In the genomic region with DNA sequence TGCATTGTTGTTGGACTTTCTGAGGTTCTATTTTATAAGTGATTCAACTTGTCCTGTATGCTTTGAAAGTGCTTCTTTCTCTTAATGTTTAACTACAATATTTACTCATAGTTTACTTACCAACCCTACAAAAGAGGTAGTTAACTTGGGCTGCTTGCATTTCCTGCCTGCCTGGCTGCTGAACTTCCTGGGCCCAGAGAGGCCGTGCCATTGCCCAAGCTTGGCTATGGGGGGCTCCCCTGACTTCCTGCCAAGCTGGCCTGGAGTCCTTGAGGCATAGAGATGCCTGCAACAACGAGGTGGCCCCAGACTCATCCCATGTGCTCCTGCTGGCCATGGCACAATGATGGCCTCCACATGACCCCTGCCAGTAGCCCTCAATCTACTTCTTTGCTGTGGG, we compare ENCODE assay signal across 18 cellular contexts.
DNase-seq lines count a peak whose midpoint lies in the region; ATAC-seq and TF ChIP-seq lines count a peak whose summit lies in the region.
"Had no signal": no experiment of that assay in that cellular context is flagged by ENCODE, and none has a peak within 500 bp of the region (broad histone marks: within the 10 kb centered on the region; RNA-seq: fewer than 3 reads in every experiment).

No MANE protein-coding gene starts in this region.

- H3K27me3 ChIP-seq in right lobe of liver (no peaks in the 10 kb centered on the region), heart right ventricle (peaks cover 0 to 10% (median 6%) of the 10 kb centered on the region in 7 donors), tibial artery (peaks cover 0 to 12% of the 10 kb centered on the region in 2 donors), SJCRH30 (no peaks in the 10 kb centered on the region)
- no peaks in the 10 kb centered on the region for H3K27me3 ChIP-seq in CD4-positive, alpha-beta memory T cell (ENCODE audit: insufficient read depth, low read length)

- TF ChIP-seq CTCF in right lobe of liver (IDR thresholded peaks at IDR 0.05): no peak
- no peak for TF ChIP-seq CTCF in heart right ventricle (IDR thresholded peaks at IDR 0.05)
- no peak for TF ChIP-seq CTCF in tibial artery (IDR thresholded peaks at IDR 0.05)

- CTCF ChIA-PET in CD4-positive, alpha-beta memory T cell (lab: Charles Lee; ENCODE audit: partially characterized antibody): no interaction called here

- POLR2A ChIA-PET in CD4-positive, alpha-beta memory T cell (lab: Charles Lee; ENCODE audit: partially characterized antibody): no interaction called here

- H3K4me3 Mint-ChIP-seq in CD4-positive, alpha-beta memory T cell: no peak overlapping the region
- H3K4me3 Mint-ChIP-seq: CD4-positive, alpha-beta T cell; natural killer cell treated with Interleukin-12 subunit alpha and Interleukin-12 subunit beta and Interleukin-15 and Interleukin-18, amount 100 ng/mL, for 72 hours had no signal

- H3K4me3 ChIP-seq in right lobe of liver (no peak overlapping the region), heart right ventricle (no peak overlapping the region), tibial artery (no peak overlapping the region), SJCRH30 (no peak overlapping the region)
- no peak overlapping the region for H3K4me3 ChIP-seq in CD4-positive, alpha-beta memory T cell (ENCODE audit: low read length in 2 of 2)
- H3K4me3 ChIP-seq: GM23248, suprapubic skin had no signal

- DNase-seq in right lobe of liver: peak in 1 of 3 donors; percentile 18
- no peak for DNase-seq in heart right ventricle
- DNase-seq in tibial artery: no peak
- DNase-seq in SJCRH30: no peak
- no peak for DNase-seq in CD4-positive, alpha-beta memory T cell
- DNase-seq: activated T-cell treated with anti-CD3 and anti-CD28 coated beads, Interleukin-2, amount 50 U/mL, for 1 hour; aorta; CD4-positive, alpha-beta T cell; GM23248; left cardiac atrium; NCI-H1105 treated with DMSO at 0.1 percent for 48 hours; NCI-H524; SHP77 had no signal

- 0% methylated on average over 2 of the region's 2 CpGs for WGBS in right lobe of liver (ENCODE audit: insufficient coverage, low coverage, low lambda C conversion rate, missing lambda C conversion rate)
- WGBS in heart right ventricle, 2 donors: 25 to 33% methylated on average over 2 of the region's 2 CpGs

- no peak overlapping the region for H3K27ac Mint-ChIP-seq in CD4-positive, alpha-beta memory T cell
- H3K27ac Mint-ChIP-seq: CD4-positive, alpha-beta T cell; natural killer cell treated with Interleukin-12 subunit alpha and Interleukin-12 subunit beta and Interleukin-15 and Interleukin-18, amount 100 ng/mL, for 72 hours had no signal

- intact Hi-C loops in right lobe of liver (cut with DNase I) (no loop called here), heart right ventricle (cut with DNase I) (no loop called here), tibial artery (cut with DNase I; ENCODE audit: low total_unique reads) (no loop called here)
- intact Hi-C loops in CD4-positive, alpha-beta memory T cell (cut with micrococcal nuclease): no loop called here

- H3K4me1 Mint-ChIP-seq in CD4-positive, alpha-beta memory T cell: no peaks in the 10 kb centered on the region

- H3K4me1 ChIP-seq in right lobe of liver: no peaks in the 10 kb centered on the region
- peaks cover 0 to 12% (median 0%) of the 10 kb centered on the region in 9 donors for H3K4me1 ChIP-seq in heart right ventricle
- H3K4me1 ChIP-seq in tibial artery: peaks cover 0 to 4% (median 0%) of the 10 kb centered on the region in 4 donors
- no peaks in the 10 kb centered on the region for H3K4me1 ChIP-seq in SJCRH30
- H3K4me1 ChIP-seq in CD4-positive, alpha-beta memory T cell (ENCODE audit: insufficient read depth, low read length): no peaks in the 10 kb centered on the region

- no peak overlapping the region for H3K27ac ChIP-seq in right lobe of liver
- no peak overlapping the region for H3K27ac ChIP-seq in heart right ventricle
- H3K27ac ChIP-seq in tibial artery: no peak overlapping the region
- H3K27ac ChIP-seq in SJCRH30: no peak overlapping the region
- H3K27ac ChIP-seq in CD4-positive, alpha-beta memory T cell (ENCODE audit: low read depth, low read length): no peak overlapping the region
- H3K27ac ChIP-seq: GM23248, suprapubic skin had no signal

- H3K36me3 Mint-ChIP-seq in CD4-positive, alpha-beta memory T cell: peaks cover 0 to 2% of the 10 kb centered on the region in 2 donors
- H3K36me3 Mint-ChIP-seq: natural killer cell treated with Interleukin-12 subunit alpha and Interleukin-12 subunit beta and Interleukin-15 and Interleukin-18, amount 100 ng/mL, for 72 hours had no signal

- H3K27me3 Mint-ChIP-seq in CD4-positive, alpha-beta memory T cell: peaks cover 6 to 7% of the 10 kb centered on the region in 2 donors

- H3K36me3 ChIP-seq in right lobe of liver (no peaks in the 10 kb centered on the region), heart right ventricle (no peaks in the 10 kb centered on the region), tibial artery (no peaks in the 10 kb centered on the region), SJCRH30 (no peaks in the 10 kb centered on the region)
- no peaks in the 10 kb centered on the region for H3K36me3 ChIP-seq in CD4-positive, alpha-beta memory T cell (ENCODE audit: insufficient read depth, low read length)
- H3K36me3 ChIP-seq: suprapubic skin had no signal

- peaks cover 0 to 3% (median 0%) of the 10 kb centered on the region in 8 donors for H3K9me3 Mint-ChIP-seq in CD4-positive, alpha-beta memory T cell

- no peak for TF ChIP-seq POLR2A in right lobe of liver (IDR thresholded peaks at IDR 0.05)

- H3K9me3 ChIP-seq in right lobe of liver (no peaks in the 10 kb centered on the region), heart right ventricle (no peaks in the 10 kb centered on the region), tibial artery (no peaks in the 10 kb centered on the region), SJCRH30 (replicated peaks) (no peaks in the 10 kb centered on the region)
- no peaks in the 10 kb centered on the region for H3K9me3 ChIP-seq in CD4-positive, alpha-beta memory T cell (ENCODE audit: control insufficient read depth in 1 of 2, low read length in 2 of 2)
- H3K9me3 ChIP-seq: suprapubic skin had no signal

- ATAC-seq in GM19043 (IDR thresholded peaks at IDR 0.05; ENCODE audit: low read depth, unreplicated experiment): peak; percentile 98
- peak; percentile 90 for ATAC-seq in GM21786 (IDR thresholded peaks at IDR 0.05; ENCODE audit: unreplicated experiment)
- ATAC-seq in HG03342 (IDR thresholded peaks at IDR 0.05; ENCODE audit: unreplicated experiment): peak; percentile 95
- ATAC-seq in right lobe of liver: peak; percentile 77 to 93 (median 86)
- ATAC-seq in heart right ventricle: no peak
- ATAC-seq: left cardiac atrium; natural killer cell treated with Interleukin-12 subunit alpha and Interleukin-12 subunit beta and Interleukin-15 and Interleukin-18, amount 100 ng/mL, for 72 hours had no signal

Comparison
In these comparisons a context has a peak if more than half of its experiments do, and no peak if none do; other contexts are left out.
1. ATAC-seq: peak in GM19043 (single experiment), GM21786 (single experiment), HG03342 (single experiment) and right lobe of liver (4 of 4); none in heart right ventricle (0 of 8).